In genomic region chr21:29299046-29299905, GRCh38 we compare ENCODE assay signal across 8 cellular contexts. TPM values are rescaled to one million over a fixed set of nuclear protein-coding genes. Genes with fewer than 3 reads are reported as not detected.
DNase-seq lines count a peak whose midpoint lies in the region; ATAC-seq and TF ChIP-seq lines count a peak whose summit lies in the region.

No MANE protein-coding gene starts in this region.

- intact Hi-C loops in left ventricle myocardium inferior (cut with micrococcal nuclease): no loop called here
- intact Hi-C loops in prostate gland (cut with DNase I): loop anchor here (10.0 kb wide), 1 partner anchor 134 kb away; no protein-coding TSS in a partner anchor

- H3K9me3 ChIP-seq in HUES6 (ENCODE audit: control insufficient read depth, insufficient read depth, low read depth, low read length) (peaks cover 4% of the 10 kb centered on the region; the same call in 1 of the 2 replicates), adipocyte (ENCODE audit: control insufficient read depth, low read length) (no peaks in the 10 kb centered on the region), left ventricle myocardium inferior (replicated peaks) (no peaks in the 10 kb centered on the region), prostate gland (no peaks in the 10 kb centered on the region)

- H3K36me3 ChIP-seq in BJ (ENCODE audit: control insufficient read depth, insufficient read depth, low read length) (no peaks in the 10 kb centered on the region), HUES6 (ENCODE audit: control insufficient read depth, insufficient read depth, low read length) (no peaks in the 10 kb centered on the region), adipocyte (ENCODE audit: control insufficient read depth, insufficient read depth, low read length, severe bottlenecking) (no peaks in the 10 kb centered on the region), left ventricle myocardium inferior (no peaks in the 10 kb centered on the region), prostate gland (no peaks in the 10 kb centered on the region)

- peak; percentile 18 for ATAC-seq in GM19397 (IDR thresholded peaks at IDR 0.05; ENCODE audit: unreplicated experiment)

- H3K4me1 ChIP-seq in HUES6 (ENCODE audit: control insufficient read depth, insufficient read depth, low read length) (peaks cover 25% of the 10 kb centered on the region), adipocyte (ENCODE audit: control insufficient read depth, insufficient read depth, low read length) (peaks cover 43% of the 10 kb centered on the region), left ventricle myocardium inferior (peaks cover 63% of the 10 kb centered on the region), prostate gland (replicated peaks) (no peaks in the 10 kb centered on the region)

- TF ChIP-seq CTCF in BJ (IDR thresholded peaks at IDR 0.05; ENCODE audit: insufficient read depth, low read depth, low read length) (no peak), left ventricle myocardium inferior (IDR thresholded peaks at IDR 0.05; ENCODE audit: borderline replicate concordance) (no peak), prostate gland (IDR thresholded peaks at IDR 0.05) (no peak)

- H3K27me3 ChIP-seq in BJ (ENCODE audit: control insufficient read depth, insufficient read depth, low read length): no peaks in the 10 kb centered on the region
- peaks cover 11% of the 10 kb centered on the region for H3K27me3 ChIP-seq in HUES6 (ENCODE audit: control insufficient read depth, insufficient read depth, low read length)
- no peaks in the 10 kb centered on the region for H3K27me3 ChIP-seq in adipocyte (replicated peaks; ENCODE audit: control insufficient read depth, insufficient read depth, low read length)
- no peaks in the 10 kb centered on the region for H3K27me3 ChIP-seq in left ventricle myocardium inferior (ENCODE audit: low read depth)
- H3K27me3 ChIP-seq in prostate gland (replicated peaks; ENCODE audit: insufficient read depth): no peaks in the 10 kb centered on the region

- peak overlapping the region; percentile 96 for H3K9ac ChIP-seq in HUES6 (ENCODE audit: low read length)
- H3K9ac ChIP-seq in adipocyte (ENCODE audit: low read length): peak overlapping the region; percentile 92

- H3K27ac ChIP-seq in HUES6 (ENCODE audit: low read depth, low read length): peak overlapping the region; percentile 70; the same call in 1 of the 2 replicates
- peak overlapping the region; percentile 95 for H3K27ac ChIP-seq in left ventricle myocardium inferior (replicated peaks)
- peak overlapping the region; percentile 85 to 97 for H3K27ac ChIP-seq in prostate gland

- POLR2A ChIA-PET in BJ (lab: Charles Lee): no interaction called here

- DNase-seq in BJ (ENCODE audit: low read depth): no peak
- DNase-seq in SW480 (ENCODE audit: low spot score): peak; percentile 49
- peak; percentile 85 for DNase-seq in adipocyte (ENCODE audit: low read depth)
- DNase-seq in left ventricle myocardium inferior: peak; percentile 69
- peak; percentile 31 for DNase-seq in prostate gland (ENCODE audit: low spot score)
- DNase-seq in ureter (ENCODE audit: low spot score): peak; percentile 59

- CTCF ChIA-PET in BJ (lab: Yijun Ruan, JAX): interaction anchor here (0.9 to 5.1 kb wide), 11 partner anchors 15 to 211 kb away, joined by 3 to 32 read pairs (median 3); no protein-coding TSS in a partner anchor

- WGBS in prostate gland: under 1% methylated on average over 23 of the region's 75 CpGs

- no peak for TF ChIP-seq POLR2A in prostate gland (IDR thresholded peaks at IDR 0.05)

- H3K4me3 ChIP-seq in BJ (ENCODE audit: low read depth, low read length) (peak overlapping the region; percentile 91), HUES6 (ENCODE audit: low read depth, low read length) (peak overlapping the region; percentile 98), adipocyte (ENCODE audit: low read length) (peak overlapping the region; percentile 97), left ventricle myocardium inferior (peak overlapping the region; percentile 85), prostate gland (peak overlapping the region; percentile 89 to 99)

RNA-seq across cellular contexts. Expression of gene BACH1, which starts 0.6 kb away (rescaled TPM):
- polyA plus RNA-seq in BJ (2011; rRNA removed): 22.7 and 37.7 TPM in 2 replicates
- polyA minus RNA-seq in BJ (2011; rRNA and poly(A)+ RNA removed): 131 and 149 TPM in 2 replicates
- total RNA-seq in left ventricle myocardium inferior (38.3 TPM), prostate gland (10 to 100 TPM; 42.4 to 46.2 TPM), ureter (75.7 TPM)
